1 cellular context compared by ENCODE assay signal in genomic region chr12:47356129-47356622, GRCh38.
TF ChIP-seq lines count a peak whose summit lies in the region.

No MANE protein-coding gene starts in this region.

TF ChIP-seq in K562, 482 proteins besides CTCF, POLR2A, EP300 and RAD21 (continued from another document):
- TF ChIP-seq SMAD4 (CRISPR knock-in tag; conservative IDR thresholded peaks at IDR 0.05) (no peak), CTBP1 (IDR thresholded peaks at IDR 0.05; ENCODE audit: borderline replicate concordance) (peak; percentile 46; the same call in 1 of the 2 replicates), E2F3 (CRISPR knock-in tag; IDR thresholded peaks at IDR 0.05) (no peak), ARID1B (IDR thresholded peaks at IDR 0.05) (peak; percentile 62), PKNOX1 (IDR thresholded peaks at IDR 0.05) (0 out of 2 replicates have a peak, but pooled peaks have one; percentile 11), SMARCA4 (IDR thresholded peaks at IDR 0.05) (peak; percentile 29; the same call in 1 of the 2 replicates), RBM34 (IDR thresholded peaks at IDR 0.05; ENCODE audit: borderline replicate concordance, insufficient read depth, low read length) (no peak), MEF2D (tag; conservative IDR thresholded peaks at IDR 0.05; ENCODE audit: low read depth) (peak; percentile 93), KDM1A (IDR thresholded peaks at IDR 0.05) (peak in 1 of 2 experiments; percentile 42; a peak in 2 of 4 replicates), NR2C2 (CRISPR knock-in tag; IDR thresholded peaks at IDR 0.05) (no peak), NR2C2 (tag; IDR thresholded peaks at IDR 0.05) (peak; percentile 71; the same call in 1 of the 2 replicates), NR2C1 (IDR thresholded peaks at IDR 0.05) (no peak), NR2C1 (tag; IDR thresholded peaks at IDR 0.05) (peak; percentile 47; the same call in 1 of the 2 replicates), KDM5B (IDR thresholded peaks at IDR 0.05; ENCODE audit: insufficient replicate concordance, low read depth, low read length) (no peak), ZNF449 (CRISPR knock-in tag; IDR thresholded peaks at IDR 0.05) (no peak), ZNF175 (CRISPR knock-in tag; IDR thresholded peaks at IDR 0.05; ENCODE audit: low read depth) (peak; percentile 64; the same call in 1 of the 2 replicates), MYNN (IDR thresholded peaks at IDR 0.05) (no peak), MYNN (CRISPR knock-in tag; IDR thresholded peaks at IDR 0.05) (no peak), TCF3 (CRISPR knock-in tag; IDR thresholded peaks at IDR 0.05) (peak; percentile 29), VEZF1 (CRISPR knock-in tag; IDR thresholded peaks at IDR 0.05) (0 out of 2 replicates have a peak, but pooled peaks have one; percentile 15), HINFP (tag; conservative IDR thresholded peaks at IDR 0.05; ENCODE audit: low read depth) (no peak), ZBTB12 (CRISPR knock-in tag; IDR thresholded peaks at IDR 0.05) (no peak), HMBOX1 (IDR thresholded peaks at IDR 0.05) (peak; percentile 23; the same call in 1 of the 2 replicates), TRIM25 (IDR thresholded peaks at IDR 0.05; ENCODE audit: borderline replicate concordance) (no peak), CBFA2T3 (IDR thresholded peaks at IDR 0.05) (peak; percentile 69), MEIS2 (IDR thresholded peaks at IDR 0.05; ENCODE audit: partially characterized antibody) (peak; percentile 63), FOXA3 (CRISPR knock-in tag; conservative IDR thresholded peaks at IDR 0.05 in 1 of 2, IDR thresholded peaks at IDR 0.05 in 1 of 2) (0 out of 4 replicates have a peak, but pooled peaks of 1 of the 2 experiments have one; percentile 4), TAL1 (IDR thresholded peaks at IDR 0.05) (peak; percentile 37; the same call in 1 of the 2 replicates), LEF1 (IDR thresholded peaks at IDR 0.05) (peak; percentile 19; the same call in 1 of the 2 replicates), ZNF318 (IDR thresholded peaks at IDR 0.05; ENCODE audit: borderline replicate concordance in 1 of 2, low read depth in 1 of 2) (0 out of 4 replicates have a peak, but pooled peaks of 1 of the 2 experiments have one; percentile 22), ZNF584 (CRISPR knock-in tag; IDR thresholded peaks at IDR 0.05; ENCODE audit: low read depth) (0 out of 2 replicates have a peak, but pooled peaks have one; percentile 40), DPF2 (IDR thresholded peaks at IDR 0.05) (0 out of 2 replicates have a peak, but pooled peaks have one; percentile 23), NCOR1 (IDR thresholded peaks at IDR 0.05) (no peak), HDAC1 (IDR thresholded peaks at IDR 0.05) (peak in 1 of 2 experiments; percentile 23; a peak in 1 of 4 replicates), SETDB1 (IDR thresholded peaks at IDR 0.05; ENCODE audit: low read length) (no peak), NFE2 (IDR thresholded peaks at IDR 0.05; ENCODE audit: low read depth) (no peak), CEBPB (tag; IDR thresholded peaks at IDR 0.05) (peak; percentile 57), HMG20A (CRISPR knock-in tag; conservative IDR thresholded peaks at IDR 0.05) (no peak)
